Comparison of ENCODE assay signal across 1 cellular context in the genomic region with DNA sequence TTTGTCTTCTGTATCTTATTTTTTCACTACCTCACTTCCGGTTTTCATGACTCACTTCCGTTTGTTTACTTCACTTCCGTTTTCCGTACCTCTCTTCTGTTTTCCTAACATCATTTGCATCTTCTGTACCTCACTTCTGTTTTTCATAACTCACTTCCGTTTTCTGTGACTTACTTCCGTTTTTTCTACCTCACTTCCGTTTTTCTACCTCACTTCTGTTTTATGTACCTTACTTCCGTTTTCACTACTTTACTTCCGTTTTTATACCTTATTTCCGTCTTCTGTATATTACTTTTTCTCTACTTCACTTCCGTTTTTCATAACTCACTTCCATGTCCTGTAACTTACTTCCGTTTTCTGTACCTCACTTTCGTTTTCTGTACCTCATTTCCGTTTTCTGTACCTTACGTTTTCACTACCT.
A peak's percentile ranks its signal among the peaks of the same experiment; 100 is the strongest.
TF ChIP-seq lines count a peak whose summit lies in the region.

No MANE protein-coding gene starts in this region.

TF ChIP-seq in K562, 482 proteins besides CTCF, POLR2A, EP300 and RAD21 (continued from another document):
- TF ChIP-seq ZNF318 (IDR thresholded peaks at IDR 0.05; ENCODE audit: borderline replicate concordance in 1 of 2, low read depth in 1 of 2) (peak in 1 of 2 experiments; percentile 45; a peak in 1 of 4 replicates), CBX5 (IDR thresholded peaks at IDR 0.05; ENCODE audit: borderline replicate concordance, low read depth) (0 out of 2 replicates have a peak, but pooled peaks have one; percentile 30), EHMT2 (IDR thresholded peaks at IDR 0.05) (peak; percentile 64; the same call in 1 of the 2 replicates), ZNF668 (CRISPR knock-in tag; IDR thresholded peaks at IDR 0.05) (no peak), ZNF512 (tag; IDR thresholded peaks at IDR 0.05) (peak; percentile 94), ATF1 (CRISPR knock-in tag; IDR thresholded peaks at IDR 0.05) (no peak), ATF1 (tag; IDR thresholded peaks at IDR 0.05) (peak; percentile 68), GTF2A2 (tag; IDR thresholded peaks at IDR 0.05) (no peak), NFE2L1 (tag; IDR thresholded peaks at IDR 0.05; ENCODE audit: borderline replicate concordance, low read depth) (no peak), NR3C1 (CRISPR knock-in tag; IDR thresholded peaks at IDR 0.05) (no peak), RUNX1 (IDR thresholded peaks at IDR 0.05; ENCODE audit: low read depth) (no peak), HEY1 (CRISPR knock-in tag; IDR thresholded peaks at IDR 0.05; ENCODE audit: borderline replicate concordance) (no peak), ZNF408 (CRISPR knock-in tag; IDR thresholded peaks at IDR 0.05; ENCODE audit: low read depth) (no peak), FOSL1 (tag; conservative IDR thresholded peaks at IDR 0.05) (peak; percentile 60), ETV1 (tag; conservative IDR thresholded peaks at IDR 0.05; ENCODE audit: low read depth) (peak; percentile 36), GABPA (tag; conservative IDR thresholded peaks at IDR 0.05; ENCODE audit: low read depth) (peak; percentile 87), SPI1 (IDR thresholded peaks at IDR 0.05; ENCODE audit: borderline replicate concordance, low read depth, low read length) (peak; percentile 68), NFYB (IDR thresholded peaks at IDR 0.05; ENCODE audit: extremely low read depth, insufficient read length) (no peak), TBP (optimal IDR thresholded peaks at IDR 0.05; ENCODE audit: low read depth, low read length) (no peak), NR2C1 (IDR thresholded peaks at IDR 0.05) (0 out of 2 replicates have a peak, but pooled peaks have one; percentile 27), NR2C1 (tag; IDR thresholded peaks at IDR 0.05) (no peak), PHB (CRISPR knock-in tag; IDR thresholded peaks at IDR 0.05) (no peak), RBM34 (IDR thresholded peaks at IDR 0.05; ENCODE audit: borderline replicate concordance, insufficient read depth, low read length) (no peak), SRF (CRISPR knock-in tag; IDR thresholded peaks at IDR 0.05) (no peak), SP1 (CRISPR knock-in tag; IDR thresholded peaks at IDR 0.05) (no peak)
TF ChIP-seq in K562: peak in this region for 13.
